ENCODE assay signal across 22 cellular contexts in genomic region chr16:67210069-67210937, GRCh38. TPM values are rescaled to one million over a fixed set of nuclear protein-coding genes. Genes with fewer than 3 reads are reported as not detected.
DNase-seq lines count a peak whose midpoint lies in the region; ATAC-seq, FAIRE-seq and TF ChIP-seq lines count a peak whose summit lies in the region.
"Had no signal": no experiment of that assay in that cellular context is flagged by ENCODE, and none has a peak within 500 bp of the region (broad histone marks: within the 10 kb centered on the region; RNA-seq: fewer than 3 reads in every experiment).

No MANE protein-coding gene starts in this region.

- TF ChIP-seq CTCF in K562 (IDR thresholded peaks at IDR 0.05 in 2 of 3, conservative IDR thresholded peaks at IDR 0.05 in 1 of 3; ENCODE audit: insufficient read depth in 2 of 3, low read depth in 1 of 3, low read length in 3 of 3) (no peak), right lobe of liver (IDR thresholded peaks at IDR 0.05) (peak in 1 of 4 donors; percentile 11)

- no peak for TF ChIP-seq EP300 in K562 (IDR thresholded peaks at IDR 0.05; ENCODE audit: low read length)

- TF ChIP-seq POLR2A in K562 (conservative IDR thresholded peaks at IDR 0.05) (no peak), right lobe of liver (IDR thresholded peaks at IDR 0.05) (no peak)

- in situ Hi-C loops in K562 (cut with MboI) = no loop called here

- H2AFZ ChIP-seq in K562 (ENCODE audit: low read depth, low read length) = no peak overlapping the region

- 70% methylated on average over 20 of the region's 25 CpGs for WGBS in K562 (ENCODE audit: insufficient coverage, low coverage, missing lambda C conversion rate)
- 67% methylated on average over 3 of the region's 25 CpGs for WGBS in right lobe of liver (ENCODE audit: insufficient coverage, low coverage, low lambda C conversion rate, missing lambda C conversion rate)

- H3K4me3 ChIP-seq in NT2/D1 (ENCODE audit: insufficient read length, low read depth) (no peak overlapping the region), K562 (no peak overlapping the region), right lobe of liver (no peak overlapping the region)
- H3K4me3 ChIP-seq: SK-N-MC had no signal

- peak; percentile 52 for DNase-seq in DMS 273 (lab: John Stamatoyannopoulos, UW; ENCODE audit: unreplicated experiment)
- no peak for DNase-seq in DMS 273 treated with DMSO at 0.1 percent for 48 hours (lab: John Stamatoyannopoulos, UW)
- no peak for DNase-seq in NT2/D1 (ENCODE audit: low read depth, low spot score)
- DNase-seq in K562 (ENCODE audit: extremely low read depth in 1 of 4, low spot score in 3 of 4) = no peak
- DNase-seq in right lobe of liver = peak; percentile 67 to 92 (median 91)
- DNase-seq in NCI-H1694 treated with DMSO at 0.1 percent for 48 hours (lab: John Stamatoyannopoulos, UW) = no peak
- DNase-seq in middle frontal gyrus (ENCODE audit: extremely low spot score, low spot score) = no peak
- DNase-seq: CD8-positive, alpha-beta T cell; GDM1; GOT3; HFFc6; KG1; NCI-H1048; NCI-H1694; NCI-H345; NCI-H526 had no signal

- H3K27ac ChIP-seq in K562 (ENCODE audit: extremely low read depth, low read depth, low read length) (no peak overlapping the region), right lobe of liver (no peak overlapping the region)
- H3K27ac ChIP-seq: 22Rv1, SK-N-MC had no signal

- H4K20me1 ChIP-seq in K562 (replicated peaks; ENCODE audit: control insufficient read depth, insufficient read depth, low read length) = no peaks in the 10 kb centered on the region; the same call in 1 of the 2 replicates

- no peaks in the 10 kb centered on the region for H3K79me2 ChIP-seq in K562 (ENCODE audit: control insufficient read depth, insufficient read depth, low read length)

- POLR2A ChIA-PET in K562 (lab: Yijun Ruan, JAX) = interaction anchor here (0.5 to 2.8 kb wide), 3 partner anchors 13 to 240 kb away, joined by 3 to 9 read pairs (median 8); no protein-coding TSS in a partner anchor

- H3K9me1 ChIP-seq in K562 (ENCODE audit: control insufficient read depth, insufficient read depth, low read length) = peaks cover 3% of the 10 kb centered on the region

- H3K36me3 ChIP-seq in NT2/D1 (ENCODE audit: insufficient read depth, insufficient read length, low read length) (peaks cover 7% of the 10 kb centered on the region), K562 (ENCODE audit: control insufficient read depth, insufficient read depth, low read length) (0 out of 3 replicates have a peak, but pooled peaks cover 2% of the 10 kb centered on the region), right lobe of liver (no peaks in the 10 kb centered on the region)

- ATAC-seq in K562 (no peak), right lobe of liver (peak; percentile 75 to 95 (median 84)), HG02981 (IDR thresholded peaks at IDR 0.05; ENCODE audit: unreplicated experiment) (no peak)
- ATAC-seq: CD8-positive, alpha-beta T cell had no signal

- FAIRE-seq in K562 (lab: Jason Lieb, UNC) = no peak
- FAIRE-seq: GM12891, GM18507 had no signal

- BruUV-seq in K562 (replicated peaks; lab: Mats Ljungman, UMichigan) = no TSS peak

- CTCF ChIA-PET in K562 (lab: Yijun Ruan, JAX; ENCODE audit: low intra/inter-chr PET ratio) = no interaction called here

- H3K27me3 ChIP-seq in NT2/D1 (ENCODE audit: insufficient read depth, insufficient read length) (peaks cover 3% of the 10 kb centered on the region), K562 (ENCODE audit: control insufficient read depth in 2 of 2, insufficient read depth in 2 of 2, low read length in 2 of 2) (no peaks in the 10 kb centered on the region), right lobe of liver (no peaks in the 10 kb centered on the region)

- no peak overlapping the region for H3K4me2 ChIP-seq in K562 (ENCODE audit: insufficient read depth, low read length)

- intact Hi-C loops in K562 (cut with micrococcal nuclease) = no loop called here
- intact Hi-C loops in right lobe of liver (cut with DNase I) = no loop called here

- H3K4me1 ChIP-seq in NT2/D1 (ENCODE audit: insufficient read depth, insufficient read length) = peaks cover 25% of the 10 kb centered on the region
- H3K4me1 ChIP-seq in K562 (replicated peaks in 1 of 2; ENCODE audit: control insufficient read depth in 2 of 2, insufficient read depth in 2 of 2, low read length in 2 of 2) = peaks cover 10 to 43% of the 10 kb centered on the region in 2 experiments; a peak in 4 of 5 replicates
- H3K4me1 ChIP-seq in right lobe of liver = peaks cover 0 to 28% (median 5%) of the 10 kb centered on the region in 4 donors

- peak overlapping the region; percentile 17 for H3K9ac ChIP-seq in NT2/D1 (ENCODE audit: insufficient read length, low read depth)
- peak overlapping the region in 1 of 2 experiments; percentile 79; a peak in 2 of 4 replicates for H3K9ac ChIP-seq in K562 (ENCODE audit: insufficient read depth in 1 of 2, low read depth in 2 of 2, low read length in 2 of 2)

- H3K9me3 ChIP-seq in NT2/D1 (ENCODE audit: insufficient read depth, low read length) = no peaks in the 10 kb centered on the region
- H3K9me3 ChIP-seq in K562 (replicated peaks; ENCODE audit: control insufficient read depth, insufficient read depth, low read depth, low read length) = no peaks in the 10 kb centered on the region
- no peaks in the 10 kb centered on the region for H3K9me3 ChIP-seq in right lobe of liver

- no peak for TF ChIP-seq RAD21 in K562 (CRISPR knock-in tag; conservative IDR thresholded peaks at IDR 0.05 in 1 of 2, IDR thresholded peaks at IDR 0.05 in 1 of 2)

RNA-seq across cellular contexts. Expression of gene ELMO3, which starts 11.4 kb away (rescaled TPM):
- total RNA-seq in K562 (2011; cell fraction: chromatin; rRNA removed; ENCODE audit: low replicate concordance) = 12.1 and 42.9 TPM in 2 replicates
- 32.0 and 40.1 TPM in 2 replicates for total RNA-seq in K562 (2011; cell fraction: nucleolus; rRNA removed)
- total RNA-seq in K562 (2011; cell fraction: nucleoplasm; rRNA removed) = 12.4 and 17.4 TPM in 2 replicates
- total RNA-seq in K562 (2014; rRNA removed) (1.9 and 3.1 TPM in 2 replicates), K562 (2014; rRNA removed; fragmentation: Illumina TruSeq; extraction: Trizol) (0.48 and 0.58 TPM in 2 replicates), K562 (2015; rRNA removed; fragmentation: Illumina TruSeq; extraction: Trizol) (1.5 and 1.7 TPM in 2 replicates), K562 (2021) (3.9 and 4.6 TPM in 2 replicates), right lobe of liver (1 to 10 TPM; 1.8 to 8.0 (median 4.6) TPM)
- polyA plus RNA-seq in K562 (2011; rRNA removed) (2.5 and 4.0 TPM in 2 replicates), K562 (2014; fragmentation: Illumina TruSeq; extraction: Trizol) (0.82 and 1.3 TPM in 2 replicates), K562 (2014; fragmentation: Nextera tagmentation; extraction: Ambion mirVana) (under 1 TPM; 0.04 to 0.06 TPM), K562 (2014; rRNA removed) (5.1 and 5.2 TPM in 2 replicates)
- 2.2 and 3.1 TPM in 2 replicates for polyA plus RNA-seq in K562 (2011; cell fraction: cytosol; rRNA removed)
- 35.2 and 59.8 TPM in 2 replicates for polyA plus RNA-seq in K562 (2011; cell fraction: nucleus; rRNA removed)
- 3.7 and 5.7 TPM in 2 replicates for polyA plus RNA-seq in K562 (2012)
- polyA minus RNA-seq in K562 (2011; rRNA and poly(A)+ RNA removed) = 0.51 and 0.53 TPM in 2 replicates
- polyA minus RNA-seq in K562 (2011; cell fraction: cytosol; rRNA and poly(A)+ RNA removed) = 0.57 and 1.3 TPM in 2 replicates
- 5.8 and 7.3 TPM in 2 replicates for polyA minus RNA-seq in K562 (2011; cell fraction: nucleus; rRNA and poly(A)+ RNA removed)

RNA-seq across cellular contexts. Expression of gene TMEM208, which starts 16.6 kb away (rescaled TPM):
- total RNA-seq in K562 (2011; cell fraction: chromatin; rRNA removed; ENCODE audit: low replicate concordance) = 63.5 and 134 TPM in 2 replicates
- total RNA-seq in K562 (2011; cell fraction: nucleolus; rRNA removed) = 154 and 182 TPM in 2 replicates
- 105 and 122 TPM in 2 replicates for total RNA-seq in K562 (2011; cell fraction: nucleoplasm; rRNA removed)
- total RNA-seq in K562 (2014; rRNA removed) (43.6 and 46.8 TPM in 2 replicates), K562 (2014; rRNA removed; fragmentation: Illumina TruSeq; extraction: Trizol) (25.2 and 31.8 TPM in 2 replicates), K562 (2015; rRNA removed; fragmentation: Illumina TruSeq; extraction: Trizol) (33.3 and 37.4 TPM in 2 replicates), K562 (2021) (46.5 and 54.3 TPM in 2 replicates), right lobe of liver (10 to 100 TPM; 32.6 to 58.7 (median 40.5) TPM)
- polyA plus RNA-seq in K562 (2011; rRNA removed) (55.8 and 67.8 TPM in 2 replicates), K562 (2014; fragmentation: Illumina TruSeq; extraction: Trizol) (54.1 and 61.7 TPM in 2 replicates), K562 (2014; fragmentation: Nextera tagmentation; extraction: Ambion mirVana) (100 to 1,000 TPM; 233 to 239 TPM), K562 (2014; rRNA removed) (64.4 and 72.6 TPM in 2 replicates)
- 113 and 129 TPM in 2 replicates for polyA plus RNA-seq in K562 (2011; cell fraction: cytosol; rRNA removed)
- 65.0 and 95.7 TPM in 2 replicates for polyA plus RNA-seq in K562 (2011; cell fraction: nucleus; rRNA removed)
- 48.4 and 51.3 TPM in 2 replicates for polyA plus RNA-seq in K562 (2012)
- 48.1 and 54.8 TPM in 2 replicates for polyA minus RNA-seq in K562 (2011; rRNA and poly(A)+ RNA removed)
- 21.3 and 27.6 TPM in 2 replicates for polyA minus RNA-seq in K562 (2011; cell fraction: cytosol; rRNA and poly(A)+ RNA removed)
- polyA minus RNA-seq in K562 (2011; cell fraction: nucleus; rRNA and poly(A)+ RNA removed) = 32.0 and 42.5 TPM in 2 replicates

RNA-seq across cellular contexts. Expression of gene E2F4, which starts 18.3 kb away (rescaled TPM):
- total RNA-seq in K562 (2011; cell fraction: chromatin; rRNA removed; ENCODE audit: low replicate concordance) = 211 and 651 TPM in 2 replicates
- total RNA-seq in K562 (2011; cell fraction: nucleolus; rRNA removed) = 388 and 435 TPM in 2 replicates
- 240 and 280 TPM in 2 replicates for total RNA-seq in K562 (2011; cell fraction: nucleoplasm; rRNA removed)
- total RNA-seq in K562 (2014; rRNA removed) (109 and 145 TPM in 2 replicates), K562 (2014; rRNA removed; fragmentation: Illumina TruSeq; extraction: Trizol) (52.8 and 64.0 TPM in 2 replicates), K562 (2015; rRNA removed; fragmentation: Illumina TruSeq; extraction: Trizol) (105 and 106 TPM in 2 replicates), K562 (2021) (114 and 115 TPM in 2 replicates), right lobe of liver (10 to 100 TPM; 14.4 to 36.4 (median 22.4) TPM)
- polyA plus RNA-seq in K562 (2011; rRNA removed) (83.4 and 101 TPM in 2 replicates), K562 (2014; fragmentation: Illumina TruSeq; extraction: Trizol) (127 and 129 TPM in 2 replicates), K562 (2014; fragmentation: Nextera tagmentation; extraction: Ambion mirVana) (10 to 100 TPM in 1 of 2 experiments, 1 to 10 TPM in 1; 9.7 to 18.9 TPM), K562 (2014; rRNA removed) (139 and 150 TPM in 2 replicates)
- polyA plus RNA-seq in K562 (2011; cell fraction: cytosol; rRNA removed) = 110 and 215 TPM in 2 replicates
- 277 and 411 TPM in 2 replicates for polyA plus RNA-seq in K562 (2011; cell fraction: nucleus; rRNA removed)
- polyA plus RNA-seq in K562 (2012) = 96.3 and 105 TPM in 2 replicates
- 61.7 and 80.1 TPM in 2 replicates for polyA minus RNA-seq in K562 (2011; rRNA and poly(A)+ RNA removed)
- polyA minus RNA-seq in K562 (2011; cell fraction: cytosol; rRNA and poly(A)+ RNA removed) = 51.9 and 58.9 TPM in 2 replicates
- polyA minus RNA-seq in K562 (2011; cell fraction: nucleus; rRNA and poly(A)+ RNA removed) = 108 and 112 TPM in 2 replicates

RNA-seq across cellular contexts. Expression of gene EXOC3L1, which starts 20.4 kb away (rescaled TPM):
- not detected in 2 replicates for total RNA-seq in K562 (2011; cell fraction: chromatin; rRNA removed; ENCODE audit: low replicate concordance)
- not detected in 2 replicates for total RNA-seq in K562 (2011; cell fraction: nucleolus; rRNA removed)
- not detected in 2 replicates for total RNA-seq in K562 (2011; cell fraction: nucleoplasm; rRNA removed)
- total RNA-seq in K562 (2014; rRNA removed) (0.12 TPM in 1 of 2 replicates, not detected in the other), K562 (2014; rRNA removed; fragmentation: Illumina TruSeq; extraction: Trizol) (not detected in 2 replicates), K562 (2015; rRNA removed; fragmentation: Illumina TruSeq; extraction: Trizol) (not detected in 2 replicates), K562 (2021) (not detected in 2 replicates), right lobe of liver (1 to 10 TPM; 1.8 to 4.3 (median 2.5) TPM)
- polyA plus RNA-seq in K562 (2011; rRNA removed) (0.08 TPM in 1 of 2 replicates, not detected in the other), K562 (2014; fragmentation: Illumina TruSeq; extraction: Trizol) (not detected in 2 replicates), K562 (2014; fragmentation: Nextera tagmentation; extraction: Ambion mirVana) (not detected), K562 (2014; rRNA removed) (not detected in 2 replicates)
- 0.04 and 0.12 TPM in 2 replicates for polyA plus RNA-seq in K562 (2011; cell fraction: cytosol; rRNA removed)
- polyA plus RNA-seq in K562 (2011; cell fraction: nucleus; rRNA removed) = 0.11 TPM in 1 of 2 replicates, not detected in the other
- 0.10 and 0.11 TPM in 2 replicates for polyA plus RNA-seq in K562 (2012)
- polyA minus RNA-seq in K562 (2011; rRNA and poly(A)+ RNA removed) = not detected in 2 replicates
- not detected in 2 replicates for polyA minus RNA-seq in K562 (2011; cell fraction: cytosol; rRNA and poly(A)+ RNA removed)
- not detected in 2 replicates for polyA minus RNA-seq in K562 (2011; cell fraction: nucleus; rRNA and poly(A)+ RNA removed)
- total RNA-seq: CD8-positive, alpha-beta T cell had no signal
- polyA plus RNA-seq: BJ had no signal

RNA-seq across cellular contexts. Expression of gene MATCAP1, which starts 26.5 kb away (rescaled TPM):
- total RNA-seq in K562 (2011; cell fraction: chromatin; rRNA removed; ENCODE audit: low replicate concordance) = 49.6 and 111 TPM in 2 replicates
- total RNA-seq in K562 (2011; cell fraction: nucleolus; rRNA removed) = 67.4 and 83.6 TPM in 2 replicates
- total RNA-seq in K562 (2011; cell fraction: nucleoplasm; rRNA removed) = 53.7 and 59.5 TPM in 2 replicates
- total RNA-seq in K562 (2014; rRNA removed) (10.3 and 13.2 TPM in 2 replicates), K562 (2014; rRNA removed; fragmentation: Illumina TruSeq; extraction: Trizol) (5.6 and 6.0 TPM in 2 replicates), K562 (2015; rRNA removed; fragmentation: Illumina TruSeq; extraction: Trizol) (9.2 and 9.9 TPM in 2 replicates), K562 (2021) (16.6 and 16.9 TPM in 2 replicates), right lobe of liver (10 to 100 TPM in 2 of 6 experiments, 1 to 10 TPM in 4; 3.5 to 13.8 (median 9.3) TPM)
- polyA plus RNA-seq in K562 (2011; rRNA removed) (13.4 and 17.8 TPM in 2 replicates), K562 (2014; fragmentation: Illumina TruSeq; extraction: Trizol) (10.6 and 12.0 TPM in 2 replicates), K562 (2014; fragmentation: Nextera tagmentation; extraction: Ambion mirVana) (1 to 10 TPM; 3.4 to 3.8 TPM), K562 (2014; rRNA removed) (20.5 and 27.5 TPM in 2 replicates)
- polyA plus RNA-seq in K562 (2011; cell fraction: cytosol; rRNA removed) = 19.3 and 25.9 TPM in 2 replicates
- 127 and 197 TPM in 2 replicates for polyA plus RNA-seq in K562 (2011; cell fraction: nucleus; rRNA removed)
- polyA plus RNA-seq in K562 (2012) = 18.3 and 21.0 TPM in 2 replicates
- polyA minus RNA-seq in K562 (2011; rRNA and poly(A)+ RNA removed) = 5.0 and 6.0 TPM in 2 replicates
- polyA minus RNA-seq in K562 (2011; cell fraction: cytosol; rRNA and poly(A)+ RNA removed) = 5.5 and 9.5 TPM in 2 replicates
- 28.1 and 37.3 TPM in 2 replicates for polyA minus RNA-seq in K562 (2011; cell fraction: nucleus; rRNA and poly(A)+ RNA removed)

Comparison
In these comparisons a context has a peak if more than half of its experiments do, and no peak if none do; other contexts are left out.
1. DNase-seq: peak in DMS 273 (single experiment) and right lobe of liver (3 of 3); none in DMS 273 treated with DMSO at 0.1 percent for 48 hours (single experiment), NT2/D1 (single experiment), K562 (0 of 4), NCI-H1694 treated with DMSO at 0.1 percent for 48 hours (single experiment) and middle frontal gyrus (single experiment).
2. ATAC-seq: peak in right lobe of liver (4 of 4); none in K562 (single experiment) and HG02981 (single experiment).